ENCODE assay signal across 9 cellular contexts in the genomic region with DNA sequence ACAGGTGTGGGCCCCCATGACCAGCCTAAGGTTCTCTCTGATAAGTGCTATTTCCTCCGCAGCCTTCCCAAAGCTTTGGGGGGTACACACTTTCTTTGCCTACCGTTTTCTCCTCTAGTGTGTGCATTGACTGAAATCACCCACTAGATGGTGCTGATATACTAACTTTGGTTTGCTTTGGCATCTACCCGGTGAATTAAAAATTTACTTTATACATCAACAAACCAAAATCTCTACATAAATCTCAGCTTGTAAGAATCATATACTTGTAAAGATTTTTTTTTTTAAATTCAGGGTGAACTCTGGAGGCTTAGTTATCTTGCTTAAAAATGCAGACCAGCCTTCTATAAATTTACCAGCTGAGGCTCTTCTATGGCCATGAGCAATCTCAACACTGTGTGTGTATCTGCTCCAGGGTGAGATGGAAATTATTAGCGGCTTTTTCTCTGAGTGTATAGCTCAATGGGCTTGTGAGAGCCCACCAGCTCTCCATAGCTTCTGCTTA.
DNase-seq lines count a peak whose midpoint lies in the region; ATAC-seq and TF ChIP-seq lines count a peak whose summit lies in the region.
"Had no signal": no experiment of that assay in that cellular context is flagged by ENCODE, and none has a peak within 500 bp of the region (broad histone marks: within the 10 kb centered on the region; RNA-seq: fewer than 3 reads in every experiment).

No MANE protein-coding gene starts in this region.

- no peaks in the 10 kb centered on the region for H3K36me3 Mint-ChIP-seq in natural killer cell
- H3K36me3 Mint-ChIP-seq: CD4-positive, CD25-positive, alpha-beta regulatory T cell had no signal

- H3K9ac ChIP-seq in fibroblast of lung (ENCODE audit: insufficient read depth, low read length) (no peak overlapping the region), trophoblast cell (ENCODE audit: low read length) (peak overlapping the region; percentile 75)

- H3K4me3 ChIP-seq in fibroblast of lung (replicated peaks in 1 of 4; ENCODE audit: control extremely low read depth in 1 of 4, insufficient read depth in 1 of 4, low read depth in 3 of 4, low read length in 4 of 4) (no peak overlapping the region), trophoblast cell (ENCODE audit: low read depth, low read length) (no peak overlapping the region)

- no peaks in the 10 kb centered on the region for H3K36me3 ChIP-seq in fibroblast of lung (ENCODE audit: control insufficient read depth, insufficient read depth, low read length)
- no peaks in the 10 kb centered on the region for H3K36me3 ChIP-seq in trophoblast cell (ENCODE audit: control insufficient read depth in 1 of 2, insufficient read depth in 2 of 2, low read length in 2 of 2)

- no peaks in the 10 kb centered on the region for H3K9me3 Mint-ChIP-seq in natural killer cell
- H3K9me3 Mint-ChIP-seq: CD4-positive, CD25-positive, alpha-beta regulatory T cell had no signal

- H3K9me3 ChIP-seq in fibroblast of lung (ENCODE audit: control insufficient read depth, insufficient read depth, low read depth, low read length) (no peaks in the 10 kb centered on the region), trophoblast cell (ENCODE audit: insufficient read depth, low read depth, low read length) (no peaks in the 10 kb centered on the region)

- no peak overlapping the region for H3K14ac ChIP-seq in trophoblast cell (ENCODE audit: low read length)

- H2AFZ ChIP-seq in fibroblast of lung (ENCODE audit: low read length) (no peak overlapping the region), trophoblast cell (ENCODE audit: insufficient read depth, low read length, poor library complexity) (no peak overlapping the region)

- peaks cover 0 to 13% of the 10 kb centered on the region in 2 donors for H3K27me3 Mint-ChIP-seq in natural killer cell (ENCODE audit: low read depth in 2 of 2)

- ATAC-seq in HG03342 (IDR thresholded peaks at IDR 0.05; ENCODE audit: unreplicated experiment): peak; percentile 52
- no peak for ATAC-seq in natural killer cell
- ATAC-seq in HG03565 (IDR thresholded peaks at IDR 0.05; ENCODE audit: unreplicated experiment): no peak

- H3K27ac ChIP-seq in fibroblast of lung (ENCODE audit: insufficient read depth, low read length) (peak overlapping the region; percentile 40), trophoblast cell (ENCODE audit: low read depth, low read length) (no peak overlapping the region)

- H3K4me1 ChIP-seq in fibroblast of lung (ENCODE audit: control insufficient read depth, extremely low read depth, insufficient read depth, low read length) (peaks cover 33% of the 10 kb centered on the region), trophoblast cell (ENCODE audit: control insufficient read depth in 1 of 2, insufficient read depth in 2 of 2, low read length in 2 of 2) (peaks cover 5 to 7% of the 10 kb centered on the region in 2 experiments)

- H2BK5ac ChIP-seq in trophoblast cell (ENCODE audit: low read depth, low read length, poor library complexity): peak overlapping the region; percentile 66

- H3K23ac ChIP-seq in trophoblast cell (ENCODE audit: low read length): no peak overlapping the region

- no peak overlapping the region for H3K4me3 Mint-ChIP-seq in natural killer cell
- H3K4me3 Mint-ChIP-seq: CD4-positive, CD25-positive, alpha-beta regulatory T cell had no signal

- peak overlapping the region; percentile 61 for H4K91ac ChIP-seq in trophoblast cell (ENCODE audit: low read depth, low read length)

- H3K4ac ChIP-seq in trophoblast cell (ENCODE audit: low read depth, low read length): no peak overlapping the region

- peak overlapping the region; percentile 48 for H4K8ac ChIP-seq in trophoblast cell (ENCODE audit: low read depth, low read length)

- no peak overlapping the region for H4K12ac ChIP-seq in trophoblast cell (ENCODE audit: low read depth, low read length)

- H2AK5ac ChIP-seq in trophoblast cell (ENCODE audit: low read length): no peak overlapping the region

- H3K27me3 ChIP-seq in fibroblast of lung (ENCODE audit: control insufficient read depth, insufficient read depth, low read length) (no peaks in the 10 kb centered on the region), trophoblast cell (ENCODE audit: insufficient read depth, low read length) (no peaks in the 10 kb centered on the region)

- peak overlapping the region; percentile 73 for H2BK12ac ChIP-seq in trophoblast cell (ENCODE audit: low read length)

- H2BK120ac ChIP-seq in trophoblast cell (ENCODE audit: insufficient read depth, low read length, poor library complexity): peak overlapping the region; percentile 57

- H3K4me1 Mint-ChIP-seq in natural killer cell: no peaks in the 10 kb centered on the region
- H3K4me1 Mint-ChIP-seq: CD4-positive, CD25-positive, alpha-beta regulatory T cell had no signal

- no peaks in the 10 kb centered on the region for H3K79me2 ChIP-seq in fibroblast of lung (ENCODE audit: control insufficient read depth, insufficient read depth, low read length)
- no peaks in the 10 kb centered on the region for H3K79me2 ChIP-seq in trophoblast cell (ENCODE audit: control insufficient read depth, insufficient read depth, low read length, poor library complexity)

- no CpG with 5 or more reads among the region's 4 CpGs for WGBS in trophoblast cell (ENCODE audit: extremely low coverage, insufficient coverage, insufficient read length)

- no peak overlapping the region for H3K18ac ChIP-seq in trophoblast cell (ENCODE audit: low read length)

- intact Hi-C loops in natural killer cell (cut with micrococcal nuclease): no loop called here

- no peak overlapping the region for H3K27ac Mint-ChIP-seq in natural killer cell
- H3K27ac Mint-ChIP-seq: CD4-positive, CD25-positive, alpha-beta regulatory T cell had no signal

- peak; percentile 8 to 74 (median 33) for DNase-seq in NCI-H1417 (lab: John Stamatoyannopoulos, UW)
- no peak for DNase-seq in NCI-H1417 treated with DMSO at 0.1 percent for 48 hours (lab: John Stamatoyannopoulos, UW)
- DNase-seq in RPMI8226: peak; percentile 13
- DNase-seq in fibroblast of lung (ENCODE audit: low read depth in 2 of 2): peak; percentile 46 to 75
- peak; percentile 2 to 65 for DNase-seq in trophoblast cell
- no peak for DNase-seq in natural killer cell

- peaks cover 10% of the 10 kb centered on the region for H3K79me1 ChIP-seq in trophoblast cell (ENCODE audit: low read length)

- H3K4me2 ChIP-seq in fibroblast of lung (ENCODE audit: extremely low read depth, insufficient read depth, low read length): no peak overlapping the region
- H3K4me2 ChIP-seq in trophoblast cell (ENCODE audit: low read length): no peak overlapping the region

- H4K20me1 ChIP-seq in fibroblast of lung (ENCODE audit: control insufficient read depth, extremely low read depth, insufficient read depth, low read length): no peaks in the 10 kb centered on the region

- TF ChIP-seq CTCF in fibroblast of lung (conservative IDR thresholded peaks at IDR 0.05 in 1 of 2, IDR thresholded peaks at IDR 0.05 in 1 of 2; ENCODE audit: low read depth in 1 of 2, low read length in 2 of 2): peak; percentile 69 to 71
- no peak for TF ChIP-seq CTCF in natural killer cell (IDR thresholded peaks at IDR 0.05)

Comparison
In these comparisons a context has a peak if more than half of its experiments do, and no peak if none do; other contexts are left out.
1. DNase-seq: peak in NCI-H1417 (3 of 3), RPMI8226 (single experiment), fibroblast of lung (2 of 2) and trophoblast cell (2 of 2); none in NCI-H1417 treated with DMSO at 0.1 percent for 48 hours (single experiment) and natural killer cell (single experiment).